Comparison of ENCODE assay signal across 8 cellular contexts in genomic region chr18:45962461-45962860, GRCh38. TPM values are rescaled to one million over a fixed set of nuclear protein-coding genes. Genes with fewer than 3 reads are reported as not detected.
DNase-seq lines count a peak whose midpoint lies in the region; ATAC-seq, FAIRE-seq and TF ChIP-seq lines count a peak whose summit lies in the region.

No MANE protein-coding gene starts in this region.

- no peak for TF ChIP-seq CTCF in K562 (IDR thresholded peaks at IDR 0.05 in 2 of 3, conservative IDR thresholded peaks at IDR 0.05 in 1 of 3; ENCODE audit: insufficient read depth in 2 of 3, low read depth in 1 of 3, low read length in 3 of 3)

- 8% methylated on average over 2 of the region's 2 CpGs for WGBS in K562 (ENCODE audit: insufficient coverage, low coverage, missing lambda C conversion rate)
- 70 to 71% methylated on average over 2 of the region's 2 CpGs for WGBS in aorta, 2 donors

- H3K27me3 Mint-ChIP-seq in natural killer cell treated with Interleukin-12 subunit alpha and Interleukin-12 subunit beta and Interleukin-15 and Interleukin-18, amount 100 ng/mL, for 72 hours, result no peaks in the 10 kb centered on the region

- DNase-seq in ELR (ENCODE audit: low read depth) (peak; percentile 95), NCI-H226 (peak; percentile 89), K562 (ENCODE audit: extremely low read depth in 1 of 4, low spot score in 3 of 4) (peak in 1 of 4 experiments; percentile 16), aorta (no peak), NCI-H1048 (lab: John Stamatoyannopoulos, UW) (no peak)
- DNase-seq in natural killer cell treated with Interleukin-12 subunit alpha and Interleukin-12 subunit beta and Interleukin-15 and Interleukin-18, amount 100 ng/mL, for 72 hours (ENCODE audit: low spot score), result peak; percentile 68

- no peaks in the 10 kb centered on the region for H4K20me1 ChIP-seq in K562 (replicated peaks; ENCODE audit: control insufficient read depth, insufficient read depth, low read length)

- CTCF ChIA-PET in K562 (lab: Yijun Ruan, JAX; ENCODE audit: low intra/inter-chr PET ratio), result no interaction called here

- H3K9ac ChIP-seq in K562 (ENCODE audit: insufficient read depth in 1 of 2, low read depth in 2 of 2, low read length in 2 of 2), result no peak overlapping the region

- H3K9me3 Mint-ChIP-seq in natural killer cell treated with Interleukin-12 subunit alpha and Interleukin-12 subunit beta and Interleukin-15 and Interleukin-18, amount 100 ng/mL, for 72 hours, result no peaks in the 10 kb centered on the region

- POLR2A ChIA-PET in K562 (lab: Yijun Ruan, JAX), result interaction anchor here (1.1 kb wide), 1 partner anchor 13 kb away, joined by 3 read pairs; no protein-coding TSS in a partner anchor

- H3K27ac ChIP-seq in K562 (ENCODE audit: extremely low read depth, low read depth, low read length) (no peak overlapping the region), aorta (ENCODE audit: low read depth in 1 of 2, low read length in 2 of 2) (no peak overlapping the region)

- H3K27ac Mint-ChIP-seq in natural killer cell treated with Interleukin-12 subunit alpha and Interleukin-12 subunit beta and Interleukin-15 and Interleukin-18, amount 100 ng/mL, for 72 hours, result peak overlapping the region; percentile 81 to 93

- peak overlapping the region; percentile 52 for H3K4me3 Mint-ChIP-seq in natural killer cell treated with Interleukin-12 subunit alpha and Interleukin-12 subunit beta and Interleukin-15 and Interleukin-18, amount 100 ng/mL, for 72 hours

- no peaks in the 10 kb centered on the region for H3K9me1 ChIP-seq in K562 (ENCODE audit: control insufficient read depth, insufficient read depth, low read length)

- H3K9me3 ChIP-seq in K562 (replicated peaks; ENCODE audit: control insufficient read depth, insufficient read depth, low read depth, low read length), result no peaks in the 10 kb centered on the region
- no peaks in the 10 kb centered on the region for H3K9me3 ChIP-seq in aorta (ENCODE audit: control insufficient read depth, low read length)

- intact Hi-C loops in K562 (cut with micrococcal nuclease), result no loop called here
- intact Hi-C loops in aorta (cut with DNase I), result loop anchor here in 1 of 2 donors (10.0 kb wide), 1 partner anchor 48 kb away; no protein-coding TSS in a partner anchor

- H3K4me1 ChIP-seq in K562 (replicated peaks in 1 of 2; ENCODE audit: control insufficient read depth in 2 of 2, insufficient read depth in 2 of 2, low read length in 2 of 2) (peaks cover 0 to 4% of the 10 kb centered on the region in 2 experiments; a peak in 2 of 5 replicates), aorta (ENCODE audit: control insufficient read depth in 1 of 2, insufficient read depth in 2 of 2, low read length in 2 of 2) (no peaks in the 10 kb centered on the region)

- H3K4me3 ChIP-seq in K562 (no peak overlapping the region), aorta (ENCODE audit: low read length in 2 of 2) (no peak overlapping the region)

- peaks cover 19% of the 10 kb centered on the region for H3K79me2 ChIP-seq in K562 (ENCODE audit: control insufficient read depth, insufficient read depth, low read length)

- TF ChIP-seq RAD21 in K562 (CRISPR knock-in tag; conservative IDR thresholded peaks at IDR 0.05 in 1 of 2, IDR thresholded peaks at IDR 0.05 in 1 of 2), result no peak

- H3K36me3 ChIP-seq in K562 (ENCODE audit: control insufficient read depth, insufficient read depth, low read length), result peaks cover 7% of the 10 kb centered on the region; the same call in 2 of the 3 replicates
- H3K36me3 ChIP-seq in aorta (ENCODE audit: control insufficient read depth in 1 of 2, insufficient read depth in 2 of 2, low read length in 1 of 2), result peaks cover 0 to 4% of the 10 kb centered on the region in 2 donors

- ATAC-seq in K562 (no peak), aorta (ENCODE audit: low FRiP score) (no peak), HG03039 (IDR thresholded peaks at IDR 0.05; ENCODE audit: unreplicated experiment) (no peak), GM18867 (IDR thresholded peaks at IDR 0.05; ENCODE audit: unreplicated experiment) (no peak)
- ATAC-seq in natural killer cell treated with Interleukin-12 subunit alpha and Interleukin-12 subunit beta and Interleukin-15 and Interleukin-18, amount 100 ng/mL, for 72 hours, result peak in 1 of 2 donors; percentile 39

- H3K4me2 ChIP-seq in K562 (ENCODE audit: insufficient read depth, low read length), result no peak overlapping the region

- no peaks in the 10 kb centered on the region for H3K27me3 ChIP-seq in K562 (ENCODE audit: control insufficient read depth in 2 of 2, insufficient read depth in 2 of 2, low read length in 2 of 2)
- no peaks in the 10 kb centered on the region for H3K27me3 ChIP-seq in aorta (ENCODE audit: control insufficient read depth in 1 of 2, insufficient read depth in 2 of 2, low read length in 1 of 2)

- in situ Hi-C loops in K562 (cut with MboI), result no loop called here

- BruUV-seq in K562 (replicated peaks; lab: Mats Ljungman, UMichigan), result no TSS peak

- TF ChIP-seq POLR2A in K562 (conservative IDR thresholded peaks at IDR 0.05), result no peak

- no peak for FAIRE-seq in K562 (lab: Jason Lieb, UNC)

- H3K4me1 Mint-ChIP-seq in natural killer cell treated with Interleukin-12 subunit alpha and Interleukin-12 subunit beta and Interleukin-15 and Interleukin-18, amount 100 ng/mL, for 72 hours (ENCODE audit: low read depth in 2 of 2), result peaks cover 50 to 55% of the 10 kb centered on the region in 2 donors

- no peak overlapping the region for H2AFZ ChIP-seq in K562 (ENCODE audit: low read depth, low read length)

- H3K36me3 Mint-ChIP-seq in natural killer cell treated with Interleukin-12 subunit alpha and Interleukin-12 subunit beta and Interleukin-15 and Interleukin-18, amount 100 ng/mL, for 72 hours, result peaks cover 18% of the 10 kb centered on the region

- TF ChIP-seq EP300 in K562 (IDR thresholded peaks at IDR 0.05; ENCODE audit: low read length), result no peak

TF ChIP-seq in K562, 482 proteins besides CTCF, POLR2A, EP300 and RAD21 (continues in another document):
- TF ChIP-seq, protein P1, sequence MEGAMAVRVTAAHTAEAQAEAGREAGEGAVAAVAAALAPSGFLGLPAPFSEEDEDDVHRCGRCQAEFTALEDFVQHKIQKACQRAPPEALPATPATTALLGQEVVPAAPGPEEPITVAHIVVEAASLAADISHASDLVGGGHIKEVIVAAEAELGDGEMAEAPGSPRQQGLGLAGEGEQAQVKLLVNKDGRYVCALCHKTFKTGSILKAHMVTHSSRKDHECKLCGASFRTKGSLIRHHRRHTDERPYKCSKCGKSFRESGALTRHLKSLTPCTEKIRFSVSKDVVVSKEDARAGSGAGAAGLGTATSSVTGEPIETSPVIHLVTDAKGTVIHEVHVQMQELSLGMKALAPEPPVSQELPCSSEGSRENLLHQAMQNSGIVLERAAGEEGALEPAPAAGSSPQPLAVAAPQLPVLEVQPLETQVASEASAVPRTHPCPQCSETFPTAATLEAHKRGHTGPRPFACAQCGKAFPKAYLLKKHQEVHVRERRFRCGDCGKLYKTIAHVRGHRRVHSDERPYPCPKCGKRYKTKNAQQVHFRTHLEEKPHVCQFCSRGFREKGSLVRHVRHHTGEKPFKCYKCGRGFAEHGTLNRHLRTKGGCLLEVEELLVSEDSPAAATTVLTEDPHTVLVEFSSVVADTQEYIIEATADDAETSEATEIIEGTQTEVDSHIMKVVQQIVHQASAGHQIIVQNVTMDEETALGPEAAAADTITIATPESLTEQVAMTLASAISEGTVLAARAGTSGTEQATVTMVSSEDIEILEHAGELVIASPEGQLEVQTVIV (CRISPR knock-in tag; IDR thresholded peaks at IDR 0.05; ENCODE audit: borderline replicate concordance), result no peak
- TF ChIP-seq KDM1A (IDR thresholded peaks at IDR 0.05) (no peak), NCOA6 (IDR thresholded peaks at IDR 0.05) (no peak), ZFPM2 (CRISPR knock-in tag; IDR thresholded peaks at IDR 0.05) (no peak), MLX (CRISPR knock-in tag; conservative IDR thresholded peaks at IDR 0.05) (no peak), TEAD4 (IDR thresholded peaks at IDR 0.05; ENCODE audit: low read length) (peak; percentile 54; the same call in 1 of the 2 replicates), TEAD4 (CRISPR knock-in tag; IDR thresholded peaks at IDR 0.05; ENCODE audit: borderline replicate concordance) (no peak)

RNA-seq across cellular contexts. Expression of gene EPG5, which starts 4.7 kb away (rescaled TPM):
- total RNA-seq in K562 (2011; cell fraction: chromatin; rRNA removed; ENCODE audit: low replicate concordance), result 64.4 and 123 TPM in 2 replicates
- total RNA-seq in K562 (2011; cell fraction: nucleolus; rRNA removed), result 26.0 and 39.5 TPM in 2 replicates
- total RNA-seq in K562 (2011; cell fraction: nucleoplasm; rRNA removed), result 48.6 and 49.2 TPM in 2 replicates
- total RNA-seq in K562 (2014; rRNA removed) (4.0 and 5.1 TPM in 2 replicates), K562 (2014; rRNA removed; fragmentation: Illumina TruSeq; extraction: Trizol) (7.9 and 10.2 TPM in 2 replicates), K562 (2015; rRNA removed; fragmentation: Illumina TruSeq; extraction: Trizol) (5.8 and 7.6 TPM in 2 replicates), K562 (2021) (9.0 and 9.1 TPM in 2 replicates), aorta (10 to 100 TPM; 28.4 to 37.3 TPM)
- polyA plus RNA-seq in K562 (2011; rRNA removed) (9.7 and 10.7 TPM in 2 replicates), K562 (2014; fragmentation: Illumina TruSeq; extraction: Trizol) (5.2 and 5.8 TPM in 2 replicates), K562 (2014; fragmentation: Nextera tagmentation; extraction: Ambion mirVana) (1 to 10 TPM; 1.3 to 1.4 TPM), K562 (2014; rRNA removed) (4.1 and 6.4 TPM in 2 replicates), aorta (10 to 100 TPM in 1 of 2 donors, 1 to 10 TPM in 1; 2.5 to 11.3 TPM)
- polyA plus RNA-seq in K562 (2011; cell fraction: cytosol; rRNA removed), result 8.3 and 9.0 TPM in 2 replicates
- 21.6 and 29.3 TPM in 2 replicates for polyA plus RNA-seq in K562 (2011; cell fraction: nucleus; rRNA removed)
- 3.6 and 5.3 TPM in 2 replicates for polyA plus RNA-seq in K562 (2012)
- 46.2 and 46.7 TPM in 2 replicates for polyA minus RNA-seq in K562 (2011; rRNA and poly(A)+ RNA removed)
- polyA minus RNA-seq in K562 (2011; cell fraction: cytosol; rRNA and poly(A)+ RNA removed), result 10.7 and 10.8 TPM in 2 replicates
- 24.5 and 37.9 TPM in 2 replicates for polyA minus RNA-seq in K562 (2011; cell fraction: nucleus; rRNA and poly(A)+ RNA removed)
- 10 to 100 TPM; 38.8 to 48.9 TPM for total RNA-seq in natural killer cell treated with Interleukin-12 subunit alpha and Interleukin-12 subunit beta and Interleukin-15 and Interleukin-18, amount 100 ng/mL, for 72 hours

Comparison
In these comparisons a context has a peak if more than half of its experiments do, and no peak if none do; other contexts are left out.
1. DNase-seq: peak in ELR (single experiment), NCI-H226 (single experiment) and natural killer cell treated with Interleukin-12 subunit alpha and Interleukin-12 subunit beta and Interleukin-15 and Interleukin-18, amount 100 ng/mL, for 72 hours (single experiment); none in aorta (0 of 2) and NCI-H1048 (single experiment).